Comparison of ENCODE assay signal across 9 cellular contexts in the genomic region with DNA sequence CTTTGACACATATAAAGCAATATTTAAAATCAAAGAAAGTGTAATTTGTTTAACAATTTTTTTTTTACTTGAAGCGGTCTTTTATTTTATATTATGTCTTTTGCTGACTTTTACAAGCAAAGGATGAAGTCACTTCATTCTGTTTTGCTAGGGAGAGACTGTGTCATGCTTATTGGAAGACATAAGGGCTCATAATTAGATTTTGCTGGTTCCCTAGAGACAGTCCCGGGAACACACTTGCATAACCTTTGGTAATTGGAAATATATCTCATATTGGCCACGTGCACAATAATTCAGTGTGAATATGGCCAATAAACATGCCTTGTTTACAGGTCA. TPM values are rescaled to one million over a fixed set of nuclear protein-coding genes. Genes with fewer than 3 reads are reported as not detected.
DNase-seq lines count a peak whose midpoint lies in the region; ATAC-seq and TF ChIP-seq lines count a peak whose summit lies in the region.
"Had no signal": no experiment of that assay in that cellular context is flagged by ENCODE, and none has a peak within 500 bp of the region (broad histone marks: within the 10 kb centered on the region; RNA-seq: fewer than 3 reads in every experiment).

No MANE protein-coding gene starts in this region.

- H3K27me3 ChIP-seq in skeletal muscle tissue (ENCODE audit: control insufficient read depth in 3 of 3, insufficient read depth in 3 of 3, low read length in 3 of 3) = no peaks in the 10 kb centered on the region

- H3K27ac Mint-ChIP-seq in mesothelial cell of epicardium = no peak overlapping the region

- no peak for TF ChIP-seq CTCF in fibroblast of the aortic adventitia (IDR thresholded peaks at IDR 0.05; ENCODE audit: insufficient read depth, low read length)
- no peak for TF ChIP-seq CTCF in mesothelial cell of epicardium (IDR thresholded peaks at IDR 0.05; ENCODE audit: unreplicated experiment)

- H3K27me3 Mint-ChIP-seq in mesothelial cell of epicardium (ENCODE audit: low read depth) = peaks cover 11% of the 10 kb centered on the region

- H3K4me1 Mint-ChIP-seq in mesothelial cell of epicardium = peaks cover 4% of the 10 kb centered on the region

- H3K9me3 Mint-ChIP-seq in mesothelial cell of epicardium = peaks cover 4% of the 10 kb centered on the region
- H3K9me3 Mint-ChIP-seq: stimulated activated naive CD8-positive, alpha-beta T cell treated with anti-CD3 and anti-CD28 coated beads, Interleukin-15, Interleukin-2, amounts not matched to agents 100 ng/mL and 50 ng/mL, for 24 hours had no signal

- peak; percentile 37 for DNase-seq in NCI-H82 treated with DMSO at 0.1 percent for 48 hours (lab: John Stamatoyannopoulos, UW; ENCODE audit: unreplicated experiment)
- no peak for DNase-seq in fibroblast of the aortic adventitia (ENCODE audit: low read depth)
- no peak for DNase-seq in HuH-7.5 (ENCODE audit: low spot score)
- no peak for DNase-seq in mesothelial cell of epicardium (ENCODE audit: low spot score in 2 of 2, unreplicated experiment in 2 of 2)
- no peak for DNase-seq in amygdala (lab: John Stamatoyannopoulos, UW)

- no peak overlapping the region for H3K4me3 Mint-ChIP-seq in mesothelial cell of epicardium
- H3K4me3 Mint-ChIP-seq: stimulated activated naive CD8-positive, alpha-beta T cell treated with anti-CD3 and anti-CD28 coated beads, Interleukin-15, Interleukin-2, amounts not matched to agents 100 ng/mL and 50 ng/mL, for 24 hours had no signal

- H3K9me3 ChIP-seq in skeletal muscle tissue (ENCODE audit: control insufficient read depth in 3 of 3, low read length in 3 of 3) = no peaks in the 10 kb centered on the region

- peak overlapping the region; percentile 75 for H3K4me3 ChIP-seq in fibroblast of the aortic adventitia (ENCODE audit: low read depth, low read length)
- peak overlapping the region; percentile 41 to 81 (median 79) for H3K4me3 ChIP-seq in skeletal muscle tissue (ENCODE audit: low read length in 3 of 3)

- H3K36me3 Mint-ChIP-seq in mesothelial cell of epicardium = no peaks in the 10 kb centered on the region

- peaks cover 8 to 19% (median 14%) of the 10 kb centered on the region in 3 donors for H3K4me1 ChIP-seq in skeletal muscle tissue (ENCODE audit: control insufficient read depth in 3 of 3, insufficient read depth in 3 of 3, low read length in 3 of 3)

- H3K9ac ChIP-seq in skeletal muscle tissue (ENCODE audit: low read depth in 1 of 3, low read length in 3 of 3) = peak overlapping the region; percentile 60 to 85 (median 83)

- ATAC-seq in GM21528 (IDR thresholded peaks at IDR 0.05; ENCODE audit: low FRiP score, unreplicated experiment) (peak; percentile 14), GM21360 (IDR thresholded peaks at IDR 0.05; ENCODE audit: unreplicated experiment) (no peak)

- no peaks in the 10 kb centered on the region for H3K36me3 ChIP-seq in skeletal muscle tissue (ENCODE audit: control insufficient read depth in 3 of 3, insufficient read depth in 3 of 3, low read length in 3 of 3)

- peak overlapping the region; percentile 87 for H3K27ac ChIP-seq in skeletal muscle tissue (ENCODE audit: low read depth, low read length)

RNA-seq across cellular contexts. Expression of gene NET1, which starts 0.4 kb away (rescaled TPM):
- total RNA-seq in fibroblast of the aortic adventitia (ENCODE audit: low replicate concordance) = 16.6 and 33.9 TPM in 2 replicates
- total RNA-seq in skeletal muscle tissue = 79.3 TPM
- total RNA-seq in mesothelial cell of epicardium = 201 to 205 TPM (median 205 TPM) in 3 replicates

RNA-seq across cellular contexts. Expression of gene TUBAL3, which starts 7.3 kb away (rescaled TPM):
- total RNA-seq in fibroblast of the aortic adventitia (ENCODE audit: low replicate concordance) (not detected in 2 replicates), skeletal muscle tissue (not detected), mesothelial cell of epicardium (0.11 to 0.22 TPM in 2 of 3 replicates, not detected in the other)

RNA-seq across cellular contexts. Expression of gene UCN3, which starts 47.1 kb away (rescaled TPM):
- total RNA-seq in fibroblast of the aortic adventitia (ENCODE audit: low replicate concordance) (not detected in 2 replicates), skeletal muscle tissue (not detected), mesothelial cell of epicardium (not detected in 3 replicates)
